In the genomic region with DNA sequence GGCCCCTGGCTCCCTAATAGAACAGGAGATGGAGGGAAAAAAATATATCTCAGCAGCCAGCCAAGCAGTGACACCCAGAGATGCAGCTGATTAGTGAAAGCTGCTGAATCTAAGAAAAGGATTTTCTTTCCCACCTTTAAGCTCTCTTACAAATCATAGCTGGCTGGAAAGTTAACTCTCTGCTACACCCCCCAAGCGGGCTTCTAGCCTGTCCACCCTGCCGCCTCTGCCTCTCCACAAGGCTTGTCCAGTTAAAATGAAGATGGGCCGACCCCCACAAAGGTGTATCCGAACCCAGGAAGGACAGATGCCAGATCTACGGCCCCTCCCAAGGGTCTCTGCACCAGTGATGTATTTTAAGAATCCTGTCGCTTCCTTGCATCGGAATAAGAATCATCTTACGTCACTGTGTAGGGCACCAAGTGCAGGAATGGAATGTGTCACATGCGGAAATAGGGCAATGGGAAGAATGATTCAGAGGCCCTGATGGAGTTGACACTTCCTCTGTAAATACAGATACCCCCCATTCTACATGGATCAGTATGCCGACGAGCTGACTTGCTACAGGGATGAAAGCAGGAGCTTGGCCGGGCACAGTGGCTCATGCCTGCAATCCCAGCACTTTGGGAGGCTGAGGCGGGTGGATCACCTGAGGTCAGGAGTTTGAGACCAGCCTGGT, we compare ENCODE assay signal across 19 cellular contexts. TPM values are rescaled to one million over a fixed set of nuclear protein-coding genes. Genes with fewer than 3 reads are reported as not detected.
DNase-seq lines count a peak whose midpoint lies in the region; ATAC-seq, FAIRE-seq and TF ChIP-seq lines count a peak whose summit lies in the region.
"Had no signal": no experiment of that assay in that cellular context is flagged by ENCODE, and none has a peak within 500 bp of the region (broad histone marks: within the 10 kb centered on the region; RNA-seq: fewer than 3 reads in every experiment).

No MANE protein-coding gene starts in this region.

- ATAC-seq in left ventricle myocardium superior: no peak
- ATAC-seq: psoas muscle had no signal

- TF ChIP-seq POLR2A in GM12891 (IDR thresholded peaks at IDR 0.05; ENCODE audit: low read depth, low read length): no peak

- H3K36me3 Mint-ChIP-seq in chondrocyte (ENCODE audit: low read depth): no peaks in the 10 kb centered on the region
- H3K36me3 Mint-ChIP-seq in activated T-helper 2 cell treated with anti-CD3 and anti-CD28 coated beads, Interferon-gamma antibody, Interleukin-2, Interleukin-4, amounts not matched to agents 10 μg/mL and 5 μg/mL and 100 μg/mL, durations not matched to agents 14 hours and 24 hours and 36 hours (ENCODE audit: low read depth): no peaks in the 10 kb centered on the region

- no peaks in the 10 kb centered on the region for H3K9me3 Mint-ChIP-seq in chondrocyte (ENCODE audit: low read depth)
- no peaks in the 10 kb centered on the region for H3K9me3 Mint-ChIP-seq in activated T-helper 2 cell treated with anti-CD3 and anti-CD28 coated beads, Interferon-gamma antibody, Interleukin-2, Interleukin-4, amounts not matched to agents 10 μg/mL and 5 μg/mL and 100 μg/mL, durations not matched to agents 14 hours and 24 hours and 36 hours
- H3K9me3 Mint-ChIP-seq: activated CD4-positive, alpha-beta memory T cell treated with anti-CD3 and anti-CD28 coated beads, Interleukin-2, amount 10 ng/mL, durations not matched to agents 7 days and 5 days had no signal

- peaks cover 26% of the 10 kb centered on the region for H3K4me1 Mint-ChIP-seq in chondrocyte (ENCODE audit: low read depth)
- no peaks in the 10 kb centered on the region for H3K4me1 Mint-ChIP-seq in activated T-helper 2 cell treated with anti-CD3 and anti-CD28 coated beads, Interferon-gamma antibody, Interleukin-2, Interleukin-4, amounts not matched to agents 10 μg/mL and 5 μg/mL and 100 μg/mL, durations not matched to agents 14 hours and 24 hours and 36 hours (ENCODE audit: low read depth)
- H3K4me1 Mint-ChIP-seq: activated CD4-positive, alpha-beta memory T cell treated with anti-CD3 and anti-CD28 coated beads, Interleukin-2, amount 10 ng/mL, durations not matched to agents 7 days and 5 days had no signal

- peak overlapping the region; percentile 84 for H3K27ac Mint-ChIP-seq in chondrocyte (ENCODE audit: unreplicated experiment)
- no peak overlapping the region for H3K27ac Mint-ChIP-seq in activated T-helper 2 cell treated with anti-CD3 and anti-CD28 coated beads, Interferon-gamma antibody, Interleukin-2, Interleukin-4, amounts not matched to agents 10 μg/mL and 5 μg/mL and 100 μg/mL, durations not matched to agents 14 hours and 24 hours and 36 hours
- H3K27ac Mint-ChIP-seq: activated CD4-positive, alpha-beta memory T cell treated with anti-CD3 and anti-CD28 coated beads, Interleukin-2, amount 10 ng/mL, durations not matched to agents 7 days and 5 days had no signal

- no peak for TF ChIP-seq CTCF in chondrocyte (IDR thresholded peaks at IDR 0.05)

- FAIRE-seq in GM12891 (lab: Jason Lieb, UNC): no peak
- FAIRE-seq: islet of Langerhans had no signal

- intact Hi-C loops in activated T-helper 2 cell treated with anti-CD3 and anti-CD28 coated beads, Interferon-gamma antibody, Interleukin-2, Interleukin-4, amounts not matched to agents 10 μg/mL and 5 μg/mL and 100 μg/mL, durations not matched to agents 14 hours and 24 hours and 36 hours (cut with micrococcal nuclease): no loop called here
- intact Hi-C loops in left ventricle myocardium superior (cut with micrococcal nuclease): no loop called here

- peak; percentile 51 for DNase-seq in NCI-H460 (ENCODE audit: extremely low read depth, low read depth)
- DNase-seq in chondrocyte (ENCODE audit: low spot score): peak; percentile 25
- DNase-seq in mucosa of gallbladder (ENCODE audit: low spot score): peak; percentile 29
- no peak for DNase-seq in GM12891 (ENCODE audit: insufficient read length, low spot score)
- no peak for DNase-seq in activated T-helper 2 cell treated with anti-CD3 and anti-CD28 coated beads, Interferon-gamma antibody, Interleukin-2, Interleukin-4, amounts not matched to agents 10 μg/mL and 5 μg/mL and 100 μg/mL, durations not matched to agents 14 hours and 24 hours and 36 hours (ENCODE audit: low spot score)
- DNase-seq in left ventricle myocardium superior: no peak
- DNase-seq in stimulated activated naive CD4-positive, alpha-beta T cell treated with Interleukin-2 at 50 U/mL for 16 hours (lab: John Stamatoyannopoulos, UW): no peak
- DNase-seq: activated CD4-positive, alpha-beta memory T cell treated with anti-CD3 and anti-CD28 coated beads, Interleukin-2, amount 10 ng/mL, durations not matched to agents 7 days and 5 days; adrenal gland; C1 segment of cervical spinal cord; esophagus squamous epithelium; head of caudate nucleus; Kasumi-1; NCI-H1417 treated with DMSO at 0.1 percent for 48 hours; NCI-H226; stimulated activated CD4-positive, alpha-beta T cell treated with anti-CD3 and anti-CD28 coated beads, Interleukin-1b, Interleukin-23, amount 100 ng/mL, for 48 hours had no signal

- no peak overlapping the region for H3K4me3 Mint-ChIP-seq in chondrocyte (ENCODE audit: unreplicated experiment)
- no peak overlapping the region for H3K4me3 Mint-ChIP-seq in activated T-helper 2 cell treated with anti-CD3 and anti-CD28 coated beads, Interferon-gamma antibody, Interleukin-2, Interleukin-4, amounts not matched to agents 10 μg/mL and 5 μg/mL and 100 μg/mL, durations not matched to agents 14 hours and 24 hours and 36 hours (ENCODE audit: low read depth)
- H3K4me3 Mint-ChIP-seq: activated CD4-positive, alpha-beta memory T cell treated with anti-CD3 and anti-CD28 coated beads, Interleukin-2, amount 10 ng/mL, durations not matched to agents 7 days and 5 days had no signal

- no peaks in the 10 kb centered on the region for H3K27me3 Mint-ChIP-seq in chondrocyte (ENCODE audit: low read depth)
- H3K27me3 Mint-ChIP-seq in activated T-helper 2 cell treated with anti-CD3 and anti-CD28 coated beads, Interferon-gamma antibody, Interleukin-2, Interleukin-4, amounts not matched to agents 10 μg/mL and 5 μg/mL and 100 μg/mL, durations not matched to agents 14 hours and 24 hours and 36 hours (ENCODE audit: low read depth): peaks cover 8% of the 10 kb centered on the region

TF ChIP-seq in GM12891, 5 proteins besides CTCF, POLR2A, EP300 and RAD21:
- no peak for TF ChIP-seq POLR2AphosphoS5 (IDR thresholded peaks at IDR 0.05; ENCODE audit: low read depth, low read length)
- no peak for TF ChIP-seq SPI1 (IDR thresholded peaks at IDR 0.05; ENCODE audit: low read depth, low read length)
- no peak for TF ChIP-seq POU2F2 (IDR thresholded peaks at IDR 0.05; ENCODE audit: low read depth, low read length)
- no peak for TF ChIP-seq TAF1 (IDR thresholded peaks at IDR 0.05; ENCODE audit: low read depth, low read length)
- no peak for TF ChIP-seq PAX5 (IDR thresholded peaks at IDR 0.05; ENCODE audit: insufficient read depth, low read length, severe bottlenecking)

RNA-seq across cellular contexts. Expression of a gene that starts 33.3 kb away (rescaled TPM):
- total RNA-seq in NCI-H460 (2014; rRNA removed; shearing (Covaris generic)): not detected in 2 replicates
- not detected in 2 replicates for polyA plus RNA-seq in NCI-H460 (2014; cell fraction: nucleus; rRNA removed)
- total RNA-seq in chondrocyte: not detected in 3 replicates
- not detected for total RNA-seq in mucosa of gallbladder
- not detected for polyA plus RNA-seq in GM12891 (2012; ENCODE audit: low read depth, missing spikeins)
- total RNA-seq in activated T-helper 2 cell treated with anti-CD3 and anti-CD28 coated beads, Interferon-gamma antibody, Interleukin-2, Interleukin-4, amounts not matched to agents 10 μg/mL and 5 μg/mL and 100 μg/mL, durations not matched to agents 14 hours and 24 hours and 36 hours: not detected in 2 replicates
- not detected for total RNA-seq in left ventricle myocardium superior
- total RNA-seq: activated CD4-positive, alpha-beta memory T cell treated with anti-CD3 and anti-CD28 coated beads, Interleukin-2, amount 10 ng/mL, durations not matched to agents 7 days and 5 days; adrenal gland; esophagus squamous epithelium; psoas muscle; suprapubic skin had no signal
- polyA plus RNA-seq: adrenal gland, psoas muscle had no signal

Comparison
In these comparisons a context has a peak if more than half of its experiments do, and no peak if none do; other contexts are left out.
1. DNase-seq: peak in NCI-H460 (single experiment), chondrocyte (single experiment) and mucosa of gallbladder (single experiment); none in GM12891 (single experiment), activated T-helper 2 cell treated with anti-CD3 and anti-CD28 coated beads, Interferon-gamma antibody, Interleukin-2, Interleukin-4, amounts not matched to agents 10 μg/mL and 5 μg/mL and 100 μg/mL, durations not matched to agents 14 hours and 24 hours and 36 hours (single experiment), left ventricle myocardium superior (single experiment) and stimulated activated naive CD4-positive, alpha-beta T cell treated with Interleukin-2 at 50 U/mL for 16 hours (single experiment).